Comparison of ENCODE assay signal across 9 cellular contexts in genomic region chr11:41461057-41461681, GRCh38. TPM values are rescaled to one million over a fixed set of nuclear protein-coding genes. Genes with fewer than 3 reads are reported as not detected.
DNase-seq lines count a peak whose midpoint lies in the region; ATAC-seq and TF ChIP-seq lines count a peak whose summit lies in the region.
"Had no signal": no experiment of that assay in that cellular context is flagged by ENCODE, and none has a peak within 500 bp of the region (broad histone marks: within the 10 kb centered on the region; RNA-seq: fewer than 3 reads in every experiment).

No MANE protein-coding gene starts in this region.

- no peak for ATAC-seq in CD4-positive, alpha-beta T cell (ENCODE audit: poor library complexity)
- peak; percentile 49 for ATAC-seq in HG02678 (IDR thresholded peaks at IDR 0.05; ENCODE audit: unreplicated experiment)
- ATAC-seq in WTC11: no peak
- ATAC-seq in right lobe of liver: peak in 3 of 4 donors; percentile 51 to 58 (median 58)

- H3K36me3 ChIP-seq in right lobe of liver: no peaks in the 10 kb centered on the region

- peaks cover 25% of the 10 kb centered on the region for H3K27me3 Mint-ChIP-seq in CD4-positive, alpha-beta T cell
- no peaks in the 10 kb centered on the region; the same call in 1 of the 2 replicates for H3K27me3 Mint-ChIP-seq in WTC11 (ENCODE audit: low read depth)

- no peaks in the 10 kb centered on the region for H3K4me1 Mint-ChIP-seq in CD4-positive, alpha-beta T cell (ENCODE audit: low read depth)
- H3K4me1 Mint-ChIP-seq in WTC11: peaks cover 43% of the 10 kb centered on the region

- H3K4me1 ChIP-seq in right lobe of liver: no peaks in the 10 kb centered on the region

- no peak overlapping the region for H3K27ac Mint-ChIP-seq in CD4-positive, alpha-beta T cell
- no peak overlapping the region for H3K27ac Mint-ChIP-seq in WTC11

- H3K9me3 ChIP-seq in CD4-positive, alpha-beta T cell (ENCODE audit: control insufficient read depth, low read length): no peaks in the 10 kb centered on the region
- H3K9me3 ChIP-seq in right lobe of liver: no peaks in the 10 kb centered on the region

- H3K27me3 ChIP-seq in CD4-positive, alpha-beta T cell (ENCODE audit: control insufficient read depth, insufficient read depth, low read length): peaks cover 4% of the 10 kb centered on the region
- no peaks in the 10 kb centered on the region for H3K27me3 ChIP-seq in right lobe of liver

- POLR2A ChIA-PET in CD4-positive, alpha-beta T cell (lab: Charles Lee): no interaction called here
- POLR2A ChIA-PET in WTC11 (lab: Charles Lee): no interaction called here

- H3K36me3 Mint-ChIP-seq in CD4-positive, alpha-beta T cell (ENCODE audit: low read depth): no peaks in the 10 kb centered on the region
- H3K36me3 Mint-ChIP-seq in WTC11: peaks cover 3% of the 10 kb centered on the region; the same call in 1 of the 2 replicates

- H3K4me3 ChIP-seq in right lobe of liver: no peak overlapping the region

- DNase-seq in CD4-positive, alpha-beta T cell: no peak
- DNase-seq in WTC11 (ENCODE audit: low spot score) (no peak), right lobe of liver (no peak), mucosa of gallbladder (ENCODE audit: low spot score) (no peak), GM19238 (ENCODE audit: insufficient read length, low spot score) (no peak), occipital lobe (lab: John Stamatoyannopoulos, UW) (no peak)
- DNase-seq in activated effector memory CD4-positive, alpha-beta T cell treated with Interleukin-2 at 50 U/mL for 16 hours: no peak
- DNase-seq: activated CD8-positive, alpha-beta memory T cell treated with anti-CD3 and anti-CD28 coated beads, Interleukin-2, amount 50 U/mL, for 48 hours had no signal

- intact Hi-C loops in CD4-positive, alpha-beta T cell (cut with DNase I, micrococcal nuclease): loop anchor here in 1 of 2 experiments (5.0 kb wide), 1 partner anchor 1821 kb away; no protein-coding TSS in a partner anchor
- intact Hi-C loops in right lobe of liver (cut with DNase I): no loop called here

- 3% methylated on average over 1 of the region's 1 CpG for WGBS in right lobe of liver (ENCODE audit: insufficient coverage, low coverage, low lambda C conversion rate, missing lambda C conversion rate)

- peak; percentile 53 for TF ChIP-seq CTCF in CD4-positive, alpha-beta T cell (IDR thresholded peaks at IDR 0.05)
- TF ChIP-seq CTCF in WTC11 (IDR thresholded peaks at IDR 0.05): peak; percentile 69
- peak; percentile 71 to 82 (median 78) for TF ChIP-seq CTCF in right lobe of liver (IDR thresholded peaks at IDR 0.05)

- no peak for TF ChIP-seq POLR2A in right lobe of liver (IDR thresholded peaks at IDR 0.05)

- H3K4me3 Mint-ChIP-seq in CD4-positive, alpha-beta T cell: no peak overlapping the region
- H3K4me3 Mint-ChIP-seq in WTC11: no peak overlapping the region

- H3K9me3 Mint-ChIP-seq in CD4-positive, alpha-beta T cell: peaks cover 3% of the 10 kb centered on the region
- peaks cover 8% of the 10 kb centered on the region for H3K9me3 Mint-ChIP-seq in WTC11

- CTCF ChIA-PET in CD4-positive, alpha-beta T cell (lab: Charles Lee): interaction anchor here (0.6 kb wide), 1 partner anchor 22 kb away, joined by 3 read pairs; no protein-coding TSS in a partner anchor
- CTCF ChIA-PET in WTC11 (lab: Charles Lee): interaction anchor here (0.6 to 2.5 kb wide), 11 partner anchors 15 to 1821 kb away, joined by 3 to 17 read pairs (median 4); no protein-coding TSS in a partner anchor

- H3K27ac ChIP-seq in CD4-positive, alpha-beta T cell (ENCODE audit: low read depth, low read length): no peak overlapping the region
- H3K27ac ChIP-seq in right lobe of liver: no peak overlapping the region

TF ChIP-seq in WTC11, 78 proteins besides CTCF, POLR2A, EP300 and RAD21:
- TF ChIP-seq ZNF281 (CRISPR knock-in tag; IDR thresholded peaks at IDR 0.05) (no peak), MLX (CRISPR knock-in tag; IDR thresholded peaks at IDR 0.05) (no peak), USF2 (CRISPR knock-in tag; IDR thresholded peaks at IDR 0.05) (no peak), ATF6 (CRISPR knock-in tag; IDR thresholded peaks at IDR 0.05) (no peak)

RNA-seq across cellular contexts. Expression of gene LRRC4C, which starts 1.7 kb away (rescaled TPM):
- total RNA-seq in CD4-positive, alpha-beta T cell: not detected
- total RNA-seq in WTC11 (2021) (0.41 to 1.3 TPM (median 0.72 TPM) in 3 replicates), right lobe of liver (under 1 TPM; 0.25 to 0.43 (median 0.27) TPM), mucosa of gallbladder (2.2 TPM), occipital lobe (90.6 TPM)

Comparison
In these comparisons a context has a peak if more than half of its experiments do, and no peak if none do; other contexts are left out.
1. ATAC-seq: peak in HG02678 (single experiment) and right lobe of liver (3 of 4); none in CD4-positive, alpha-beta T cell (single experiment) and WTC11 (single experiment).
2. RNA of gene LRRC4C, which starts 1.7 kb away (total RNA-seq): 90.6 TPM in occipital lobe (single experiment); 2.2 TPM in mucosa of gallbladder (single experiment), 0.41 to 1.3 TPM in WTC11, 0.25 to 0.43 TPM in right lobe of liver and not detected in CD4-positive, alpha-beta T cell; every median in the first group is over 10 times any median in the second.
3. Peak in every context shown above with its lines, with median percentiles within 50 percentile points of each other: CTCF ChIP-seq.